In genomic region chr3:152103257-152103656, GRCh38 we compare ENCODE assay signal across 10 cellular contexts.
"Had no signal": no experiment of that assay in that cellular context is flagged by ENCODE, and none has a peak within 500 bp of the region (broad histone marks: within the 10 kb centered on the region; RNA-seq: fewer than 3 reads in every experiment).

No MANE protein-coding gene starts in this region.

- FAIRE-seq: H1, H54 had no signal

- DNase-seq: H9, HCEC 1CT, IMR-90, Karpas-422, KBM-7 had no signal

- H3K9ac ChIP-seq: KMS-11 had no signal

- H3K27ac ChIP-seq: HL-60, KMS-11 had no signal

- ATAC-seq: GM23338 had no signal

- H2AFZ ChIP-seq: GM23338 had no signal

- H3K4me3 ChIP-seq: GM23338 had no signal

- H3K4me2 ChIP-seq: GM23338, KMS-11 had no signal
